In genomic region chr15:81265944-81266775, GRCh38 we compare ENCODE assay signal across 8 cellular contexts. TPM values are rescaled to one million over a fixed set of nuclear protein-coding genes. Genes with fewer than 3 reads are reported as not detected.
DNase-seq lines count a peak whose midpoint lies in the region; ATAC-seq lines count a peak whose summit lies in the region.

No MANE protein-coding gene starts in this region.

- peak; percentile 86 for ATAC-seq in GM21528 (IDR thresholded peaks at IDR 0.05; ENCODE audit: low FRiP score, unreplicated experiment)
- peak; percentile 96 for ATAC-seq in activated CD8-positive, alpha-beta memory T cell treated with anti-CD3 and anti-CD28 coated beads, Interleukin-2, amount 10 ng/mL, durations not matched to agents 7 days and 5 days

- no peak overlapping the region for H3K27ac ChIP-seq in HUES64 (ENCODE audit: low read depth, low read length)

- H3K27ac Mint-ChIP-seq in activated CD8-positive, alpha-beta memory T cell treated with anti-CD3 and anti-CD28 coated beads, Interleukin-2, amount 10 ng/mL, durations not matched to agents 7 days and 5 days, result peak overlapping the region; percentile 67

- peak overlapping the region; percentile 33 for H3K4me3 Mint-ChIP-seq in activated CD8-positive, alpha-beta memory T cell treated with anti-CD3 and anti-CD28 coated beads, Interleukin-2, amount 10 ng/mL, durations not matched to agents 7 days and 5 days

- H3K27me3 Mint-ChIP-seq in activated CD8-positive, alpha-beta memory T cell treated with anti-CD3 and anti-CD28 coated beads, Interleukin-2, amount 10 ng/mL, durations not matched to agents 7 days and 5 days, result peaks cover 11% of the 10 kb centered on the region

- H3K36me3 Mint-ChIP-seq in activated CD8-positive, alpha-beta memory T cell treated with anti-CD3 and anti-CD28 coated beads, Interleukin-2, amount 10 ng/mL, durations not matched to agents 7 days and 5 days, result no peaks in the 10 kb centered on the region

- H3K36me3 ChIP-seq in HUES64 (ENCODE audit: insufficient read depth, low read length), result no peaks in the 10 kb centered on the region

- WGBS in HUES64, result 6% methylated on average over 14 of the region's 14 CpGs

- H3K9me3 ChIP-seq in HUES64 (ENCODE audit: insufficient read depth, low read depth, low read length), result no peaks in the 10 kb centered on the region

- DNase-seq in DMS 273 (lab: John Stamatoyannopoulos, UW; ENCODE audit: unreplicated experiment) (peak; percentile 92), NOMO-1 treated with dmso at 0.1 percent for 144 hours (lab: John Stamatoyannopoulos, UW; ENCODE audit: unreplicated experiment) (peak; percentile 62), epidermal melanocyte (ENCODE audit: insufficient read length, low spot score) (peak; percentile 81), mucosa of gallbladder (ENCODE audit: low spot score) (peak; percentile 86)
- peak; percentile 90 for DNase-seq in activated CD8-positive, alpha-beta memory T cell treated with anti-CD3 and anti-CD28 coated beads, Interleukin-2, amount 10 ng/mL, durations not matched to agents 7 days and 5 days
- peak; percentile 58 to 66 for DNase-seq in stimulated activated CD8-positive, alpha-beta memory T cell treated with anti-CD3 and anti-CD28 coated beads, Interleukin-7, amount 100 ng/mL, for 1 hour (ENCODE audit: low read depth in 2 of 2)

- H3K9ac ChIP-seq in HUES64 (ENCODE audit: low read depth, low read length), result no peak overlapping the region

- peaks cover 34% of the 10 kb centered on the region for H3K4me1 Mint-ChIP-seq in activated CD8-positive, alpha-beta memory T cell treated with anti-CD3 and anti-CD28 coated beads, Interleukin-2, amount 10 ng/mL, durations not matched to agents 7 days and 5 days

- CTCF ChIA-PET in activated CD8-positive, alpha-beta memory T cell treated with anti-CD3 and anti-CD28 coated beads, Interleukin-2, amount 10 ng/mL, durations not matched to agents 7 days and 5 days (lab: Charles Lee), result interaction anchor here (0.5 to 8.8 kb wide), 116 partner anchors 9 to 810 kb away, joined by 3 to 276 read pairs (median 5); partner anchors contain the start of genes CEMIP, STARD5, TLNRD1 and TMC3

- H3K4me3 ChIP-seq in HUES64 (ENCODE audit: low read length), result peak overlapping the region; percentile 35

- peaks cover 4% of the 10 kb centered on the region for H3K4me1 ChIP-seq in HUES64 (ENCODE audit: insufficient read depth, low read length)

- no peaks in the 10 kb centered on the region for H3K9me3 Mint-ChIP-seq in activated CD8-positive, alpha-beta memory T cell treated with anti-CD3 and anti-CD28 coated beads, Interleukin-2, amount 10 ng/mL, durations not matched to agents 7 days and 5 days (ENCODE audit: low read depth)

- no peaks in the 10 kb centered on the region for H3K27me3 ChIP-seq in HUES64 (ENCODE audit: insufficient read depth, low read length)

RNA-seq across cellular contexts. Expression of gene STARD5, which starts 57.8 kb away (rescaled TPM):
- polyA plus RNA-seq in HUES64 (2013, experiment 1 of 2), result 1.6 TPM
- 1.6 TPM for polyA plus RNA-seq in HUES64 (2013, experiment 2 of 2)
- 1 to 10 TPM; 4.8 to 5.2 TPM for total RNA-seq in activated CD8-positive, alpha-beta memory T cell treated with anti-CD3 and anti-CD28 coated beads, Interleukin-2, amount 10 ng/mL, durations not matched to agents 7 days and 5 days
- 6.7 TPM for total RNA-seq in mucosa of gallbladder
